ENCODE assay signal across 1 cellular context in the genomic region with DNA sequence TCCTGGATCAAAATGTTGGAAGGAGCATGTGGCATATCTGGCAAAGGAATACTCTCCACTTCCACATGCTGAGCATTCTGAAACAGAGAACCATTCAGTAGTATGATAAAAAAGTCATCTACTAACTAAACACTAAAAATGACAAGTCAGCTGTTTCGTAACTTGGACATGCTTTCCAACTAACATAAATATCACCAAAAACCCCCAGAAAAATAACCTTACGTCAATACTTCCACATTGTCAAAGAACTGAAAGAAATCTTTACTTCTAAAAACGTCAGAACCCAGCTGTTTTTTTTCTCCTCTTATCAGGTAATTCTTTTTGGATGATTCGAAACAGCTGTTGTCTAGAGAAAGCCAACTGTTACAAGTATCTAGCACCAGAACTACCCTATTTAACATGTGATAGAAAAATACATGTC.
TF ChIP-seq lines count a peak whose summit lies in the region.

No MANE protein-coding gene starts in this region.

TF ChIP-seq in GM12878, 131 proteins besides CTCF, POLR2A, EP300 and RAD21 (continued from another document):
- TF ChIP-seq, protein P1, sequence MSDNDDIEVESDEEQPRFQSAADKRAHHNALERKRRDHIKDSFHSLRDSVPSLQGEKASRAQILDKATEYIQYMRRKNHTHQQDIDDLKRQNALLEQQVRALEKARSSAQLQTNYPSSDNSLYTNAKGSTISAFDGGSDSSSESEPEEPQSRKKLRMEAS (IDR thresholded peaks at IDR 0.05; ENCODE audit: low read depth, low read length) = no peak
- TF ChIP-seq CREB1 (IDR thresholded peaks at IDR 0.05; ENCODE audit: low read depth) (peak; percentile 77; the same call in 1 of the 2 replicates), RCOR1 (conservative IDR thresholded peaks at IDR 0.05; ENCODE audit: low read depth, low read length) (no peak), SMARCA5 (IDR thresholded peaks at IDR 0.05) (no peak), SIN3A (IDR thresholded peaks at IDR 0.05; ENCODE audit: low read depth, low read length) (no peak), DPF2 (IDR thresholded peaks at IDR 0.05) (no peak), GABPA (IDR thresholded peaks at IDR 0.05; ENCODE audit: low read depth) (0 out of 2 replicates have a peak, but pooled peaks have one; percentile 30), ZNF274 (IDR thresholded peaks at IDR 0.05; ENCODE audit: insufficient read depth, insufficient read length) (no peak)
- TF ChIP-seq, protein P2, sequence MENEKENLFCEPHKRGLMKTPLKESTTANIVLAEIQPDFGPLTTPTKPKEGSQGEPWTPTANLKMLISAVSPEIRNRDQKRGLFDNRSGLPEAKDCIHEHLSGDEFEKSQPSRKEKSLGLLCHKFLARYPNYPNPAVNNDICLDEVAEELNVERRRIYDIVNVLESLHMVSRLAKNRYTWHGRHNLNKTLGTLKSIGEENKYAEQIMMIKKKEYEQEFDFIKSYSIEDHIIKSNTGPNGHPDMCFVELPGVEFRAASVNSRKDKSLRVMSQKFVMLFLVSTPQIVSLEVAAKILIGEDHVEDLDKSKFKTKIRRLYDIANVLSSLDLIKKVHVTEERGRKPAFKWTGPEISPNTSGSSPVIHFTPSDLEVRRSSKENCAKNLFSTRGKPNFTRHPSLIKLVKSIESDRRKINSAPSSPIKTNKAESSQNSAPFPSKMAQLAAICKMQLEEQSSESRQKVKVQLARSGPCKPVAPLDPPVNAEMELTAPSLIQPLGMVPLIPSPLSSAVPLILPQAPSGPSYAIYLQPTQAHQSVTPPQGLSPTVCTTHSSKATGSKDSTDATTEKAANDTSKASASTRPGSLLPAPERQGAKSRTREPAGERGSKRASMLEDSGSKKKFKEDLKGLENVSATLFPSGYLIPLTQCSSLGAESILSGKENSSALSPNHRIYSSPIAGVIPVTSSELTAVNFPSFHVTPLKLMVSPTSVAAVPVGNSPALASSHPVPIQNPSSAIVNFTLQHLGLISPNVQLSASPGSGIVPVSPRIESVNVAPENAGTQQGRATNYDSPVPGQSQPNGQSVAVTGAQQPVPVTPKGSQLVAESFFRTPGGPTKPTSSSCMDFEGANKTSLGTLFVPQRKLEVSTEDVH (IDR thresholded peaks at IDR 0.05; ENCODE audit: low read depth, partially characterized antibody) = no peak
- TF ChIP-seq, protein P3, sequence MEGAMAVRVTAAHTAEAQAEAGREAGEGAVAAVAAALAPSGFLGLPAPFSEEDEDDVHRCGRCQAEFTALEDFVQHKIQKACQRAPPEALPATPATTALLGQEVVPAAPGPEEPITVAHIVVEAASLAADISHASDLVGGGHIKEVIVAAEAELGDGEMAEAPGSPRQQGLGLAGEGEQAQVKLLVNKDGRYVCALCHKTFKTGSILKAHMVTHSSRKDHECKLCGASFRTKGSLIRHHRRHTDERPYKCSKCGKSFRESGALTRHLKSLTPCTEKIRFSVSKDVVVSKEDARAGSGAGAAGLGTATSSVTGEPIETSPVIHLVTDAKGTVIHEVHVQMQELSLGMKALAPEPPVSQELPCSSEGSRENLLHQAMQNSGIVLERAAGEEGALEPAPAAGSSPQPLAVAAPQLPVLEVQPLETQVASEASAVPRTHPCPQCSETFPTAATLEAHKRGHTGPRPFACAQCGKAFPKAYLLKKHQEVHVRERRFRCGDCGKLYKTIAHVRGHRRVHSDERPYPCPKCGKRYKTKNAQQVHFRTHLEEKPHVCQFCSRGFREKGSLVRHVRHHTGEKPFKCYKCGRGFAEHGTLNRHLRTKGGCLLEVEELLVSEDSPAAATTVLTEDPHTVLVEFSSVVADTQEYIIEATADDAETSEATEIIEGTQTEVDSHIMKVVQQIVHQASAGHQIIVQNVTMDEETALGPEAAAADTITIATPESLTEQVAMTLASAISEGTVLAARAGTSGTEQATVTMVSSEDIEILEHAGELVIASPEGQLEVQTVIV (IDR thresholded peaks at IDR 0.05; ENCODE audit: borderline replicate concordance, partially characterized antibody) = no peak
- TF ChIP-seq, protein P4, sequence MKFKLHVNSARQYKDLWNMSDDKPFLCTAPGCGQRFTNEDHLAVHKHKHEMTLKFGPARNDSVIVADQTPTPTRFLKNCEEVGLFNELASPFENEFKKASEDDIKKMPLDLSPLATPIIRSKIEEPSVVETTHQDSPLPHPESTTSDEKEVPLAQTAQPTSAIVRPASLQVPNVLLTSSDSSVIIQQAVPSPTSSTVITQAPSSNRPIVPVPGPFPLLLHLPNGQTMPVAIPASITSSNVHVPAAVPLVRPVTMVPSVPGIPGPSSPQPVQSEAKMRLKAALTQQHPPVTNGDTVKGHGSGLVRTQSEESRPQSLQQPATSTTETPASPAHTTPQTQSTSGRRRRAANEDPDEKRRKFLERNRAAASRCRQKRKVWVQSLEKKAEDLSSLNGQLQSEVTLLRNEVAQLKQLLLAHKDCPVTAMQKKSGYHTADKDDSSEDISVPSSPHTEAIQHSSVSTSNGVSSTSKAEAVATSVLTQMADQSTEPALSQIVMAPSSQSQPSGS (IDR thresholded peaks at IDR 0.05; ENCODE audit: low read length) = peak; percentile 60; the same call in 1 of the 2 replicates
